In the genomic region with DNA sequence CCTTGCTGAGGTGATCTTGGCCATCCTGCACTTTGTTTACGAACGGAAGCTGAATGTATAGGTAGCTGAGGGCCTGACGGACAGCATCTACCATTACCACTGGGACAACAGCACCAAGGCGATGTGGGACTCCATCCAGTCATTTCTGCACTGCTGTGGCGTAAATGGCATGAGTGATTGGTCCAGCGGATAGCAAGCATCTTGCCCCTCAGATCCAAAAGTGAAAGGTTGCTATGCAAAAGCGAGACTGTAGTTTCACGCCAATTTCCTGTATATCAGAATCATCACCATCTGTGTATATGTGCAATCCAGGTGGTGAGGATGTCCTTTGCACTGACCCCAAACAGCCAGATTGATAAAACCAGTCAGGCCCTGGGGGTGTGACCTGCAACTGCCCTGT, we compare ENCODE assay signal across 1 cellular context.
TF ChIP-seq lines count a peak whose summit lies in the region.

No MANE protein-coding gene starts in this region.

TF ChIP-seq in GM12878, 131 proteins besides CTCF, POLR2A, EP300 and RAD21:
- TF ChIP-seq KDM1A (IDR thresholded peaks at IDR 0.05; ENCODE audit: borderline replicate concordance): no peak
- no peak for TF ChIP-seq GABPA (IDR thresholded peaks at IDR 0.05; ENCODE audit: low read depth)
- no peak for TF ChIP-seq ZNF24 (IDR thresholded peaks at IDR 0.05)
- peak; percentile 57; the same call in 1 of the 2 replicates for TF ChIP-seq RUNX3 (IDR thresholded peaks at IDR 0.05; ENCODE audit: low read length)
- TF ChIP-seq IRF4 (IDR thresholded peaks at IDR 0.05; ENCODE audit: low read depth, low read length): peak; percentile 99
- TF ChIP-seq CREB1 (IDR thresholded peaks at IDR 0.05; ENCODE audit: low read depth): peak; percentile 41; the same call in 1 of the 2 replicates
- no peak for TF ChIP-seq GATAD2B (conservative IDR thresholded peaks at IDR 0.05; ENCODE audit: low read depth)
- 0 out of 2 replicates have a peak, but pooled peaks have one; percentile 23 for TF ChIP-seq YY1 (IDR thresholded peaks at IDR 0.05; ENCODE audit: low read depth, low read length)
- TF ChIP-seq JUNB (IDR thresholded peaks at IDR 0.05): peak; percentile 69
- no peak for TF ChIP-seq NR2C1 (IDR thresholded peaks at IDR 0.05)
- TF ChIP-seq PAX5 (IDR thresholded peaks at IDR 0.05; ENCODE audit: borderline replicate concordance, low read depth, low read length): 0 out of 2 replicates have a peak, but pooled peaks have one; percentile 30
- TF ChIP-seq, protein P1, sequence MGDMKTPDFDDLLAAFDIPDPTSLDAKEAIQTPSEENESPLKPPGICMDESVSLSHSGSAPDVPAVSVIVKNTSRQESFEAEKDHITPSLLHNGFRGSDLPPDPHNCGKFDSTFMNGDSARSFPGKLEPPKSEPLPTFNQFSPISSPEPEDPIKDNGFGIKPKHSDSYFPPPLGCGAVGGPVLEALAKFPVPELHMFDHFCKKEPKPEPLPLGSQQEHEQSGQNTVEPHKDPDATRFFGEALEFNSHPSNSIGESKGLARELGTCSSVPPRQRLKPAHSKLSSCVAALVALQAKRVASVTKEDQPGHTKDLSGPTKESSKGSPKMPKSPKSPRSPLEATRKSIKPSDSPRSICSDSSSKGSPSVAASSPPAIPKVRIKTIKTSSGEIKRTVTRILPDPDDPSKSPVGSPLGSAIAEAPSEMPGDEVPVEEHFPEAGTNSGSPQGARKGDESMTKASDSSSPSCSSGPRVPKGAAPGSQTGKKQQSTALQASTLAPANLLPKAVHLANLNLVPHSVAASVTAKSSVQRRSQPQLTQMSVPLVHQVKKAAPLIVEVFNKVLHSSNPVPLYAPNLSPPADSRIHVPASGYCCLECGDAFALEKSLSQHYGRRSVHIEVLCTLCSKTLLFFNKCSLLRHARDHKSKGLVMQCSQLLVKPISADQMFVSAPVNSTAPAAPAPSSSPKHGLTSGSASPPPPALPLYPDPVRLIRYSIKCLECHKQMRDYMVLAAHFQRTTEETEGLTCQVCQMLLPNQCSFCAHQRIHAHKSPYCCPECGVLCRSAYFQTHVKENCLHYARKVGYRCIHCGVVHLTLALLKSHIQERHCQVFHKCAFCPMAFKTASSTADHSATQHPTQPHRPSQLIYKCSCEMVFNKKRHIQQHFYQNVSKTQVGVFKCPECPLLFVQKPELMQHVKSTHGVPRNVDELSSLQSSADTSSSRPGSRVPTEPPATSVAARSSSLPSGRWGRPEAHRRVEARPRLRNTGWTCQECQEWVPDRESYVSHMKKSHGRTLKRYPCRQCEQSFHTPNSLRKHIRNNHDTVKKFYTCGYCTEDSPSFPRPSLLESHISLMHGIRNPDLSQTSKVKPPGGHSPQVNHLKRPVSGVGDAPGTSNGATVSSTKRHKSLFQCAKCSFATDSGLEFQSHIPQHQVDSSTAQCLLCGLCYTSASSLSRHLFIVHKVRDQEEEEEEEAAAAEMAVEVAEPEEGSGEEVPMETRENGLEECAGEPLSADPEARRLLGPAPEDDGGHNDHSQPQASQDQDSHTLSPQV (IDR thresholded peaks at IDR 0.05): no peak
- TF ChIP-seq, protein P2, sequence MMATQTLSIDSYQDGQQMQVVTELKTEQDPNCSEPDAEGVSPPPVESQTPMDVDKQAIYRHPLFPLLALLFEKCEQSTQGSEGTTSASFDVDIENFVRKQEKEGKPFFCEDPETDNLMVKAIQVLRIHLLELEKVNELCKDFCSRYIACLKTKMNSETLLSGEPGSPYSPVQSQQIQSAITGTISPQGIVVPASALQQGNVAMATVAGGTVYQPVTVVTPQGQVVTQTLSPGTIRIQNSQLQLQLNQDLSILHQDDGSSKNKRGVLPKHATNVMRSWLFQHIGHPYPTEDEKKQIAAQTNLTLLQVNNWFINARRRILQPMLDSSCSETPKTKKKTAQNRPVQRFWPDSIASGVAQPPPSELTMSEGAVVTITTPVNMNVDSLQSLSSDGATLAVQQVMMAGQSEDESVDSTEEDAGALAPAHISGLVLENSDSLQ (IDR thresholded peaks at IDR 0.05): peak; percentile 75
- no peak for TF ChIP-seq SIX5 (IDR thresholded peaks at IDR 0.05; ENCODE audit: low read depth, low read length, severe bottlenecking)
- TF ChIP-seq ATF7 (IDR thresholded peaks at IDR 0.05; ENCODE audit: low read depth): no peak
TF ChIP-seq in GM12878: peak in this region for 7.
